Comparison of ENCODE assay signal across 8 cellular contexts in the genomic region with DNA sequence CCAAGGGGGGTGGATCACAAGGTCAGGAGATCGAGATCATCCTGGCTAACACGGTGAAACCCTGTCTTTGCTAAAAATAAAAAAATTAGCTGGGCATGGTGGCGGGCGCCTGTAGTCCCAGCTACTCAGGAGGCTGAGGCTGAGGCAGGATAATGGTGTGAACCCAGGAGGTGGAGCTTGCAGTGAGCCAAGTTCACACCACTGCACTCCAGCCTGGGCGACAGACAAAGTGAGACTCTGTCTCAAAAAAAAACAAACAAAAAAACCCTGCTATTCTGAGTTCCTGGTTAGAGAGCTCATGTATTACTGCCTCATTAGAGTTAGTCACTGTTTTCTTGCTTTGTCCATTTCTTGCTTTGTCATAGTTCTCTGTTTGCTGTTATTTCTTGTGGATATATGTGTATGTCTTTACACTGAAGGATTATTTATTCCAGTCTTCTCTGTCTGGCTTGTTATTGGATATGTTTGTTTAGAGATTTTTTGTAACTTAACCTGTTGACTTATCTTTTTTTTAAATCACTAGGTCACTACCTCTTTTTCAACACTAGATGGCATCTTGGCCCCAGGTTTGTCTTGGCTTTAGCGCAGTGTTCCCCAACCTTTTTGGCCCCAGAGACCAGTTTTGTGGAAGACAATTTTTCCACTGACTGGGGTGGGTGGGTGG. TPM values are rescaled to one million over a fixed set of nuclear protein-coding genes. Genes with fewer than 3 reads are reported as not detected.
DNase-seq lines count a peak whose midpoint lies in the region; ATAC-seq and TF ChIP-seq lines count a peak whose summit lies in the region.

No MANE protein-coding gene starts in this region.

- H3K4me3 Mint-ChIP-seq in HFFc6, result no peak overlapping the region

- DNase-seq in DMS53 (lab: John Stamatoyannopoulos, UW), result peak; percentile 76
- no peak for DNase-seq in HFFc6
- no peak for DNase-seq in WERI-Rb-1
- DNase-seq in left lung, result no peak
- no peak for DNase-seq in DMS114 treated with DMSO at 0.1 percent for 48 hours (lab: John Stamatoyannopoulos, UW; ENCODE audit: unreplicated experiment)

- H3K4me3 ChIP-seq in WERI-Rb-1 (ENCODE audit: low read depth, low read length), result no peak overlapping the region
- no peak overlapping the region for H3K4me3 ChIP-seq in left lung

- ATAC-seq in left lung, result peak; percentile 22
- ATAC-seq in HG02678 (IDR thresholded peaks at IDR 0.05; ENCODE audit: unreplicated experiment), result no peak
- ATAC-seq in HG02852 (IDR thresholded peaks at IDR 0.05; ENCODE audit: unreplicated experiment), result no peak
- ATAC-seq in GM19397 (IDR thresholded peaks at IDR 0.05; ENCODE audit: unreplicated experiment), result no peak

- H3K9me3 Mint-ChIP-seq in HFFc6, result peaks cover 21% of the 10 kb centered on the region

- H3K36me3 Mint-ChIP-seq in HFFc6 (ENCODE audit: low read depth), result peaks cover 26% of the 10 kb centered on the region

- H3K36me3 ChIP-seq in WERI-Rb-1 (peaks cover 31% of the 10 kb centered on the region), left lung (peaks cover 0 to 6% of the 10 kb centered on the region in 2 donors)

- TF ChIP-seq CTCF in HFFc6 (IDR thresholded peaks at IDR 0.05), result peak; percentile 85
- TF ChIP-seq CTCF in WERI-Rb-1 (IDR thresholded peaks at IDR 0.05; ENCODE audit: low read depth, low read length), result peak; percentile 54
- peak; percentile 14 to 37 for TF ChIP-seq CTCF in left lung (IDR thresholded peaks at IDR 0.05)

- no peak overlapping the region for H3K27ac Mint-ChIP-seq in HFFc6

- H3K27me3 Mint-ChIP-seq in HFFc6 (ENCODE audit: insufficient read depth), result no peaks in the 10 kb centered on the region

- H3K9me3 ChIP-seq in WERI-Rb-1 (ENCODE audit: severe bottlenecking) (peaks cover 4% of the 10 kb centered on the region), left lung (peaks cover 0 to 30% of the 10 kb centered on the region in 2 donors)

- intact Hi-C loops in left lung (cut with DNase I), result no loop called here

- H3K27me3 ChIP-seq in WERI-Rb-1 (ENCODE audit: insufficient read depth, low read depth, severe bottlenecking), result no peaks in the 10 kb centered on the region
- H3K27me3 ChIP-seq in left lung, result no peaks in the 10 kb centered on the region

- H3K4me1 Mint-ChIP-seq in HFFc6 (ENCODE audit: low read depth), result peaks cover 32% of the 10 kb centered on the region

- H3K4me1 ChIP-seq in left lung, result peaks cover 13 to 49% of the 10 kb centered on the region in 2 donors

- H3K27ac ChIP-seq in WERI-Rb-1 (no peak overlapping the region), left lung (no peak overlapping the region)

RNA-seq across cellular contexts. Expression of a gene that starts 17.0 kb away (rescaled TPM):
- total RNA-seq in HFFc6 (2021; fragmentation: NEBNext Ultra II Directional; extraction: Animal tissue kit (Norgen Biotek cat#: 25700)), result 10 to 100 TPM; 16.1 to 19.6 (median 17.0) TPM
- 10 to 100 TPM; 26.0 to 38.4 TPM for total RNA-seq in left lung

RNA-seq across cellular contexts. Expression of a gene that starts 54.3 kb away (rescaled TPM):
- under 1 TPM in 4 of 6 experiments, not detected in 2; 0.18 to 0.26 (median 0.21) TPM for total RNA-seq in HFFc6 (2021; fragmentation: NEBNext Ultra II Directional; extraction: Animal tissue kit (Norgen Biotek cat#: 25700))
- 10 to 100 TPM; 77.9 to 95.9 TPM for total RNA-seq in left lung

RNA-seq across cellular contexts. Expression of a gene that starts 55.7 kb away (rescaled TPM):
- 10 to 100 TPM; 20.0 to 31.0 (median 23.8) TPM for total RNA-seq in HFFc6 (2021; fragmentation: NEBNext Ultra II Directional; extraction: Animal tissue kit (Norgen Biotek cat#: 25700))
- 10 to 100 TPM; 40.1 to 49.8 TPM for total RNA-seq in left lung

RNA-seq across cellular contexts. Expression of a gene that starts 55.8 kb away (rescaled TPM):
- 10 to 100 TPM; 32.7 to 47.9 (median 39.2) TPM for total RNA-seq in HFFc6 (2021; fragmentation: NEBNext Ultra II Directional; extraction: Animal tissue kit (Norgen Biotek cat#: 25700))
- 10 to 100 TPM; 15.5 to 19.3 TPM for total RNA-seq in left lung

Comparison
In these comparisons a context has a peak if more than half of its experiments do, and no peak if none do; other contexts are left out.
1. CTCF ChIP-seq: peak in every context shown above with its lines; median percentile 85 in HFFc6; 54 in WERI-Rb-1; 26 in left lung.
2. RNA of a gene that starts 54.3 kb away (total RNA-seq): 77.9 to 95.9 TPM in left lung; 0.18 to 0.26 TPM in HFFc6; every median in the first group is over 10 times any median in the second.